8 cellular contexts compared by ENCODE assay signal in genomic region chr9:112331676-112331955, GRCh38. TPM values are rescaled to one million over a fixed set of nuclear protein-coding genes. Genes with fewer than 3 reads are reported as not detected.
DNase-seq lines count a peak whose midpoint lies in the region; ATAC-seq and TF ChIP-seq lines count a peak whose summit lies in the region.

No MANE protein-coding gene starts in this region.

- no peaks in the 10 kb centered on the region for H3K27me3 ChIP-seq in DND-41 (ENCODE audit: insufficient read depth, low read length, poor library complexity)
- H3K27me3 ChIP-seq in MM.1S (replicated peaks; ENCODE audit: insufficient read depth, low read length), result no peaks in the 10 kb centered on the region
- no peaks in the 10 kb centered on the region for H3K27me3 ChIP-seq in neural cell (ENCODE audit: insufficient read depth, low read depth, low read length)

- no peak for TF ChIP-seq CTCF in DND-41 (IDR thresholded peaks at IDR 0.05; ENCODE audit: borderline replicate concordance, extremely low read depth, low read length, poor library complexity, severe bottlenecking)
- no peak for TF ChIP-seq CTCF in MM.1S (IDR thresholded peaks at IDR 0.05; ENCODE audit: low read length)
- no peak for TF ChIP-seq CTCF in chondrocyte (IDR thresholded peaks at IDR 0.05)
- no peak for TF ChIP-seq CTCF in neural cell (IDR thresholded peaks at IDR 0.05; ENCODE audit: poor library complexity, severe bottlenecking)

- no peak for TF ChIP-seq EP300 in neural cell (conservative IDR thresholded peaks at IDR 0.05; ENCODE audit: poor library complexity, severe bottlenecking)

- H3K4me3 ChIP-seq in DND-41 (ENCODE audit: low read depth in 1 of 2, low read length in 2 of 2) (peak overlapping the region; percentile 87 to 91; a peak in 3 of 4 replicates), MM.1S (ENCODE audit: low read length) (peak overlapping the region; percentile 8), neural cell (ENCODE audit: low read length) (peak overlapping the region; percentile 97)

- H3K9ac ChIP-seq in DND-41 (ENCODE audit: low read depth, low read length), result peak overlapping the region; percentile 86
- H3K9ac ChIP-seq in MM.1S (ENCODE audit: low read length), result no peak overlapping the region; the same call in 1 of the 2 replicates
- H3K9ac ChIP-seq in neural cell (ENCODE audit: low read length), result no peak overlapping the region

- H3K9me2 ChIP-seq in MM.1S (replicated peaks; ENCODE audit: insufficient read depth, low read length), result no peaks in the 10 kb centered on the region
- no peaks in the 10 kb centered on the region for H3K9me2 ChIP-seq in neural cell (ENCODE audit: insufficient read depth, low read length)

- H4K20me1 ChIP-seq in DND-41 (ENCODE audit: insufficient read depth, low read length), result peaks cover 19% of the 10 kb centered on the region; the same call in 1 of the 2 replicates
- no peaks in the 10 kb centered on the region for H4K20me1 ChIP-seq in MM.1S (ENCODE audit: insufficient read depth, low read length)
- H4K20me1 ChIP-seq in neural cell (ENCODE audit: insufficient read depth), result no peaks in the 10 kb centered on the region

- H3K4me2 ChIP-seq in DND-41 (ENCODE audit: insufficient read depth, low read length) (peak overlapping the region; percentile 72), MM.1S (ENCODE audit: low read depth, low read length) (peak overlapping the region; percentile 72), neural cell (ENCODE audit: low read length) (peak overlapping the region; percentile 53)

- H3K9me3 Mint-ChIP-seq in chondrocyte (ENCODE audit: low read depth), result no peaks in the 10 kb centered on the region

- no peaks in the 10 kb centered on the region for H3K27me3 Mint-ChIP-seq in chondrocyte (ENCODE audit: low read depth)

- no peak for ATAC-seq in DND-41 (ENCODE audit: insufficient read depth, low read depth)
- ATAC-seq in HG02763 (IDR thresholded peaks at IDR 0.05; ENCODE audit: unreplicated experiment), result no peak
- ATAC-seq in activated CD4-positive, CD25-positive, alpha-beta regulatory T cell treated with anti-CD3 and anti-CD28 coated beads, Interleukin-2, amount 50 U/mL, for 24 hours, result no peak

- H3K4me1 ChIP-seq in DND-41 (ENCODE audit: insufficient read depth, low read length), result peaks cover 46% of the 10 kb centered on the region
- peaks cover 9% of the 10 kb centered on the region for H3K4me1 ChIP-seq in MM.1S (ENCODE audit: low read length)

- H3F3A ChIP-seq in MM.1S (ENCODE audit: insufficient read depth, low read length) (peaks cover 17% of the 10 kb centered on the region), neural cell (ENCODE audit: insufficient read depth, low read length, poor library complexity, severe bottlenecking) (no peaks in the 10 kb centered on the region)

- peak overlapping the region; percentile 86 for H3K4me3 Mint-ChIP-seq in chondrocyte (ENCODE audit: unreplicated experiment)

- peaks cover 44% of the 10 kb centered on the region for H3K4me1 Mint-ChIP-seq in chondrocyte (ENCODE audit: low read depth)

- H3K36me3 Mint-ChIP-seq in chondrocyte (ENCODE audit: low read depth), result no peaks in the 10 kb centered on the region

- no peaks in the 10 kb centered on the region; the same call in 1 of the 2 replicates for H3K36me3 ChIP-seq in DND-41 (ENCODE audit: insufficient read depth, low read length)
- H3K36me3 ChIP-seq in MM.1S (replicated peaks; ENCODE audit: insufficient read depth, low read length), result no peaks in the 10 kb centered on the region
- peaks cover 3% of the 10 kb centered on the region for H3K36me3 ChIP-seq in neural cell (ENCODE audit: insufficient read depth, low read length)

- DNase-seq in DND-41 (no peak), MM.1S (no peak), chondrocyte (ENCODE audit: low spot score) (no peak), SK-N-DZ (ENCODE audit: low spot score) (no peak), posterior vena cava (ENCODE audit: low spot score) (no peak)

- no peak for TF ChIP-seq RAD21 in neural cell (conservative IDR thresholded peaks at IDR 0.05)

- H2AFZ ChIP-seq in DND-41 (ENCODE audit: low read depth, low read length) (no peak overlapping the region), MM.1S (ENCODE audit: low read length) (no peak overlapping the region), neural cell (ENCODE audit: low read depth, low read length) (no peak overlapping the region)

- peaks cover 68% of the 10 kb centered on the region for H3K79me2 ChIP-seq in DND-41 (ENCODE audit: insufficient read depth, low read length)
- H3K79me2 ChIP-seq in MM.1S (ENCODE audit: low read length), result peaks cover 61% of the 10 kb centered on the region
- H3K79me2 ChIP-seq in neural cell (replicated peaks; ENCODE audit: insufficient read depth, low read length), result peaks cover 51% of the 10 kb centered on the region

- peak overlapping the region; percentile 88 for H3K27ac Mint-ChIP-seq in chondrocyte (ENCODE audit: unreplicated experiment)

- H3K9me3 ChIP-seq in DND-41 (ENCODE audit: insufficient read depth, low read length, severe bottlenecking), result no peaks in the 10 kb centered on the region
- no peaks in the 10 kb centered on the region for H3K9me3 ChIP-seq in MM.1S (replicated peaks; ENCODE audit: insufficient read depth, low read length)
- no peaks in the 10 kb centered on the region for H3K9me3 ChIP-seq in neural cell (ENCODE audit: low read length)

- intact Hi-C loops in posterior vena cava (cut with DNase I), result loop anchor here in 1 of 2 donors (10.0 kb wide), 1 partner anchor 157 kb away; the partner anchor contains the start of gene SUSD1

- H3K27ac ChIP-seq in DND-41 (ENCODE audit: low read length), result peak overlapping the region; percentile 51
- no peak overlapping the region for H3K27ac ChIP-seq in MM.1S (ENCODE audit: low read length)
- H3K27ac ChIP-seq in neural cell (ENCODE audit: low read length), result no peak overlapping the region

TF ChIP-seq in neural cell, 6 proteins besides CTCF, POLR2A, EP300 and RAD21:
- TF ChIP-seq TAF1 (IDR thresholded peaks at IDR 0.05; ENCODE audit: low read depth), result no peak
- no peak for TF ChIP-seq MXI1 (conservative IDR thresholded peaks at IDR 0.05; ENCODE audit: poor library complexity, severe bottlenecking)
- TF ChIP-seq SMC3 (conservative IDR thresholded peaks at IDR 0.05; ENCODE audit: poor library complexity), result no peak
- no peak for TF ChIP-seq REST (IDR thresholded peaks at IDR 0.05; ENCODE audit: borderline replicate concordance)
- no peak for TF ChIP-seq EZH2 (IDR thresholded peaks at IDR 0.05; ENCODE audit: borderline replicate concordance, insufficient read depth, low read length, poor library complexity, severe bottlenecking)
- TF ChIP-seq POLR2AphosphoS5 (IDR thresholded peaks at IDR 0.05), result no peak

RNA-seq across cellular contexts. Expression of gene PTBP3, which starts 1.8 kb away (rescaled TPM):
- total RNA-seq in chondrocyte, result 43.6 to 56.7 TPM (median 55.1 TPM) in 3 replicates
- 29.7 and 36.1 TPM in 2 replicates for polyA plus RNA-seq in neural cell
- 87.9 and 102 TPM in 2 replicates for polyA minus RNA-seq in neural cell
- polyA plus RNA-seq in SK-N-DZ (2014; cell fraction: cytosol; rRNA removed), result 14.6 and 25.0 TPM in 2 replicates
- polyA plus RNA-seq in SK-N-DZ (2014; cell fraction: nucleus; rRNA removed), result 7.1 and 8.5 TPM in 2 replicates
- total RNA-seq in posterior vena cava, result 10 to 100 TPM; 35.4 to 42.5 TPM

RNA-seq across cellular contexts. Expression of gene HSDL2, which starts 48.3 kb away (rescaled TPM):
- total RNA-seq in chondrocyte (20.6 to 23.6 TPM (median 21.1 TPM) in 3 replicates), posterior vena cava (10 to 100 TPM; 34.8 to 46.2 TPM)
- polyA plus RNA-seq in neural cell, result 7.1 and 9.0 TPM in 2 replicates
- 15.8 and 16.6 TPM in 2 replicates for polyA minus RNA-seq in neural cell
- 24.6 and 30.7 TPM in 2 replicates for polyA plus RNA-seq in SK-N-DZ (2014; cell fraction: cytosol; rRNA removed)
- 13.4 and 13.9 TPM in 2 replicates for polyA plus RNA-seq in SK-N-DZ (2014; cell fraction: nucleus; rRNA removed)

Comparison
In these comparisons a context has a peak if more than half of its experiments do, and no peak if none do; other contexts are left out.
1. H3K4me3 ChIP-seq: peak in every context shown above with its lines; median percentile 97 in neural cell; 89 in DND-41; 8 in MM.1S.